18 cellular contexts compared by ENCODE assay signal in genomic region chr9:129135476-129135875, GRCh38. TPM values are rescaled to one million over a fixed set of nuclear protein-coding genes. Genes with fewer than 3 reads are reported as not detected.
DNase-seq lines count a peak whose midpoint lies in the region; ATAC-seq and TF ChIP-seq lines count a peak whose summit lies in the region.
"Had no signal": no experiment of that assay in that cellular context is flagged by ENCODE, and none has a peak within 500 bp of the region (broad histone marks: within the 10 kb centered on the region; RNA-seq: fewer than 3 reads in every experiment).

No MANE protein-coding gene starts in this region.

- H3K9ac ChIP-seq in trophoblast cell (ENCODE audit: low read length): no peak overlapping the region

- POLR2A ChIA-PET in AG04450 (lab: Yijun Ruan, JAX): interaction anchor here (0.6 to 0.7 kb wide), 2 partner anchors 26 to 898 kb away, joined by 5 to 7 read pairs; no protein-coding TSS in a partner anchor

- H3K4me1 Mint-ChIP-seq in brain: peaks cover 26% of the 10 kb centered on the region

- peak overlapping the region; percentile 17 for H2AK5ac ChIP-seq in trophoblast cell (ENCODE audit: low read length)

- peak overlapping the region; percentile 11 for H3K27ac ChIP-seq in AG04450 (ENCODE audit: low read depth, low read length)
- no peak overlapping the region for H3K27ac ChIP-seq in trophoblast cell (ENCODE audit: low read depth, low read length)

- H3K36me3 ChIP-seq in trophoblast cell (ENCODE audit: control insufficient read depth in 1 of 2, insufficient read depth in 2 of 2, low read length in 2 of 2): peaks cover 29 to 36% of the 10 kb centered on the region in 2 experiments

- H3K36me3 Mint-ChIP-seq in brain: peaks cover 37% of the 10 kb centered on the region

- peaks cover 20 to 28% of the 10 kb centered on the region in 2 experiments for H3K4me1 ChIP-seq in trophoblast cell (ENCODE audit: control insufficient read depth in 1 of 2, insufficient read depth in 2 of 2, low read length in 2 of 2)

- H3K27ac Mint-ChIP-seq in brain: peak overlapping the region in 3 of 5 experiments; percentile 14 to 57 (median 38)
- H3K27ac Mint-ChIP-seq: CD4-positive, alpha-beta T cell; CD8-positive, alpha-beta memory T cell; HFFc6 had no signal

- H3K4me3 ChIP-seq in AG04450 (ENCODE audit: low read depth, low read length) (no peak overlapping the region), trophoblast cell (ENCODE audit: low read depth, low read length) (no peak overlapping the region)
- H3K4me3 ChIP-seq: BLaER1 treated with 17β-estradiol and CSF1 and Interleukin-3, amounts not matched to agents 10 nM and 100 nM; HAP-1 had no signal

- H2BK12ac ChIP-seq in trophoblast cell (ENCODE audit: low read length): peak overlapping the region; percentile 27

- no peak overlapping the region for H2BK120ac ChIP-seq in trophoblast cell (ENCODE audit: insufficient read depth, low read length, poor library complexity)

- H3K9me3 Mint-ChIP-seq in brain: peaks cover 0 to 3% (median 0%) of the 10 kb centered on the region in 5 experiments
- H3K9me3 Mint-ChIP-seq: CD4-positive, alpha-beta T cell; CD8-positive, alpha-beta memory T cell; HFFc6 had no signal

- no peak overlapping the region for H3K4ac ChIP-seq in trophoblast cell (ENCODE audit: low read depth, low read length)

- no CpG with 5 or more reads among the region's 6 CpGs for WGBS in trophoblast cell (ENCODE audit: extremely low coverage, insufficient coverage, insufficient read length)

- H3K9me3 ChIP-seq in AG04450 (ENCODE audit: control insufficient read depth, insufficient read depth, low read length): no peaks in the 10 kb centered on the region; the same call in 1 of the 2 replicates
- H3K9me3 ChIP-seq in trophoblast cell (ENCODE audit: insufficient read depth, low read depth, low read length): no peaks in the 10 kb centered on the region
- H3K9me3 ChIP-seq: BE2C; BLaER1 treated with 17β-estradiol and CSF1 and Interleukin-3, amounts not matched to agents 10 nM and 100 nM; HAP-1 had no signal

- H3K27me3 ChIP-seq in AG04450 (ENCODE audit: control insufficient read depth, insufficient read depth, low read length) (no peaks in the 10 kb centered on the region), trophoblast cell (ENCODE audit: insufficient read depth, low read length) (no peaks in the 10 kb centered on the region)
- H3K27me3 ChIP-seq: BE2C; BLaER1 treated with 17β-estradiol and CSF1 and Interleukin-3, amounts not matched to agents 10 nM and 100 nM had no signal

- H4K91ac ChIP-seq in trophoblast cell (ENCODE audit: low read depth, low read length): no peak overlapping the region

- H3K79me2 ChIP-seq in trophoblast cell (ENCODE audit: control insufficient read depth, insufficient read depth, low read length, poor library complexity): peaks cover 9% of the 10 kb centered on the region

- no peak overlapping the region for H3K14ac ChIP-seq in trophoblast cell (ENCODE audit: low read length)

- H4K12ac ChIP-seq in trophoblast cell (ENCODE audit: low read depth, low read length): no peak overlapping the region

- no peak for ATAC-seq in HG02970 (IDR thresholded peaks at IDR 0.05; ENCODE audit: low FRiP score, unreplicated experiment)

- H4K8ac ChIP-seq in trophoblast cell (ENCODE audit: low read depth, low read length): no peak overlapping the region

- no peak overlapping the region for H3K4me3 Mint-ChIP-seq in brain
- H3K4me3 Mint-ChIP-seq: CD14-positive monocyte; CD4-positive, alpha-beta T cell; CD8-positive, alpha-beta memory T cell; HFFc6 had no signal

- no peak overlapping the region for H3K18ac ChIP-seq in trophoblast cell (ENCODE audit: low read length)

- CTCF ChIA-PET in AG04450 (lab: Charles Lee): interaction anchor here (0.6 to 16.1 kb wide), 2 partner anchors 24 to 487 kb away, joined by 3 to 302 read pairs; partner anchors contain the start of genes C9orf50, NTMT1 and PTPA

- no peaks in the 10 kb centered on the region for H3K27me3 Mint-ChIP-seq in brain
- H3K27me3 Mint-ChIP-seq: CD4-positive, alpha-beta T cell; CD8-positive, alpha-beta memory T cell had no signal

- no peak for TF ChIP-seq CTCF in AG04450 (IDR thresholded peaks at IDR 0.05; ENCODE audit: low read depth, low read length)
- no peak for TF ChIP-seq CTCF in brain (conservative IDR thresholded peaks at IDR 0.05)

- no peak overlapping the region for H2BK5ac ChIP-seq in trophoblast cell (ENCODE audit: low read depth, low read length, poor library complexity)

- no peak overlapping the region for H2AFZ ChIP-seq in trophoblast cell (ENCODE audit: insufficient read depth, low read length, poor library complexity)

- DNase-seq in AG04450 (ENCODE audit: low read depth, low spot score) (no peak), trophoblast cell (no peak), DMS 273 (lab: John Stamatoyannopoulos, UW; ENCODE audit: unreplicated experiment) (no peak), amniotic stem cell (lab: John Stamatoyannopoulos, UW) (no peak)
- DNase-seq: AML-193; BE2C; CD4-positive, alpha-beta T cell; CD8-positive, alpha-beta memory T cell; DMS53; DMS79 treated with DMSO at 0.1 percent for 48 hours; GF-D8; GOT3; HFFc6 had no signal

- peaks cover 24% of the 10 kb centered on the region for H3K79me1 ChIP-seq in trophoblast cell (ENCODE audit: low read length)

- H3K23ac ChIP-seq in trophoblast cell (ENCODE audit: low read length): no peak overlapping the region

- H3K4me2 ChIP-seq in trophoblast cell (ENCODE audit: low read length): no peak overlapping the region
- H3K4me2 ChIP-seq: BLaER1 treated with 17β-estradiol and CSF1 and Interleukin-3, amounts not matched to agents 10 nM and 100 nM had no signal

RNA-seq across cellular contexts. Expression of gene PTPA, which starts 24.3 kb away (rescaled TPM):
- polyA plus RNA-seq in AG04450 (2011; rRNA removed) (140 and 159 TPM in 2 replicates), brain (ENCODE audit: insufficient read depth, low read depth, low replicate concordance) (334 TPM)
- 141 and 154 TPM in 2 replicates for polyA minus RNA-seq in AG04450 (2011; rRNA and poly(A)+ RNA removed)
- polyA plus RNA-seq in trophoblast cell (2013): 62.5 and 63.2 TPM in 2 replicates

RNA-seq across cellular contexts. Expression of gene CRAT, which starts 24.9 kb away (rescaled TPM):
- 24.3 and 29.3 TPM in 2 replicates for polyA plus RNA-seq in AG04450 (2011; rRNA removed)
- polyA minus RNA-seq in AG04450 (2011; rRNA and poly(A)+ RNA removed): 24.9 and 35.0 TPM in 2 replicates
- polyA plus RNA-seq in brain (ENCODE audit: insufficient read depth, low read depth, low replicate concordance): 75.0 TPM
- polyA plus RNA-seq in trophoblast cell (2013): 13.3 and 13.9 TPM in 2 replicates

RNA-seq across cellular contexts. Expression of gene IER5L, which starts 42.6 kb away (rescaled TPM):
- polyA plus RNA-seq in AG04450 (2011; rRNA removed) (4.9 TPM in 2 replicates), brain (ENCODE audit: insufficient read depth, low read depth, low replicate concordance) (9.6 TPM)
- 4.7 and 6.5 TPM in 2 replicates for polyA minus RNA-seq in AG04450 (2011; rRNA and poly(A)+ RNA removed)
- polyA plus RNA-seq in trophoblast cell (2013): 63.3 and 64.2 TPM in 2 replicates

RNA-seq across cellular contexts. Expression of gene DOLPP1, which starts 54.6 kb away (rescaled TPM):
- 11.9 and 13.2 TPM in 2 replicates for polyA plus RNA-seq in AG04450 (2011; rRNA removed)
- polyA minus RNA-seq in AG04450 (2011; rRNA and poly(A)+ RNA removed): 10.4 and 13.0 TPM in 2 replicates
- 40.8 TPM for polyA plus RNA-seq in brain (ENCODE audit: insufficient read depth, low read depth, low replicate concordance)
- 25.6 and 29.1 TPM in 2 replicates for polyA plus RNA-seq in trophoblast cell (2013)
